26 cellular contexts compared by ENCODE assay signal in the genomic region with DNA sequence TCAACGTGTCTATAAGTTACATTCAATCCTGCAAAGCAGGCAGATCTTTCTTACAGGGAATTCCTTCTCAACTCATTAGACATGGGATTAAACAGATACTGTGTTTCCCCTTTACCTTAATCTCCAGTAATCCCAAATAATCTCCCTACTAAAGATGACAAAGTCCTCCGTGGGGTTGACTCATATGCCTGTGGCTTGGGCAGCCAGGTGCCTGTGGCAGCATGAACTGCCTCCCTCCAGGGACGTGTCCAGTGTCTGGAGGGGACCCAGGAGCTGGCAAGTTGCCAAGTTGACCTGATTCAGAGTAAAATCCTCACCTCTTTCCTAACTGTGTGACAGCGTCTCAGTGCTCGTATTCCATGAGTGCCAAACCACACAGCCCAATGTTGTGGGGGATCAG.
"Had no signal": no experiment of that assay in that cellular context is flagged by ENCODE, and none has a peak within 500 bp of the region (broad histone marks: within the 10 kb centered on the region; RNA-seq: fewer than 3 reads in every experiment).

No MANE protein-coding gene starts in this region.

- H3K4me2 ChIP-seq: smooth muscle cell had no signal

- H3K27ac Mint-ChIP-seq: activated CD4-positive, alpha-beta memory T cell treated with anti-CD3 and anti-CD28 coated beads, Interleukin-2, amount 10 ng/mL, durations not matched to agents 7 days and 5 days; activated CD8-positive, alpha-beta memory T cell treated with anti-CD3 and anti-CD28 coated beads, Interleukin-2, amount 10 ng/mL, durations not matched to agents 7 days and 5 days; activated naive CD4-positive, alpha-beta T cell treated with anti-CD3 and anti-CD28 coated beads, Interleukin-2, amount 50 U/mL, for 24 hours; activated T-helper 1 cell treated with anti-CD3 and anti-CD28 coated beads, Interleukin-12 subunit alpha, Interleukin-12 subunit beta, Interleukin-2, Interleukin-4 antibody, amounts not matched to agents 30 ng/mL and 10 ng/mL and 1 ng/mL, durations not matched to agents 14 hours and 24 hours and 36 hours; nephron progenitor cell; stimulated activated memory B cell treated with anti-CD40 and anti-IgM and Interleukin-4, amounts not matched to agents 10 μg/mL and 1 μg/mL and 100 μg/mL, for 72 hours had no signal

- H3K4me1 ChIP-seq: body of pancreas, lower lobe of right lung had no signal

- ATAC-seq: activated CD8-positive, alpha-beta memory T cell treated with anti-CD3 and anti-CD28 coated beads, Interleukin-2, amount 10 ng/mL, durations not matched to agents 7 days and 5 days; body of pancreas; lower lobe of right lung; mucosa of descending colon; stimulated activated memory B cell treated with anti-CD40 and anti-IgM and Interleukin-4, amounts not matched to agents 10 μg/mL and 1 μg/mL and 100 μg/mL, for 72 hours had no signal

- H3K36me3 ChIP-seq: cardiac muscle cell, lower lobe of right lung, sigmoid colon, transverse colon had no signal

- H3K27me3 ChIP-seq: body of pancreas, cardiac muscle cell, sigmoid colon, transverse colon had no signal

- DNase-seq: activated CD4-positive, alpha-beta memory T cell treated with anti-CD3 and anti-CD28 coated beads, Interleukin-2, amount 10 ng/mL, durations not matched to agents 7 days and 5 days; activated CD4-positive, alpha-beta T cell treated with anti-CD3 and anti-CD28 coated beads for 48 hours; activated CD8-positive, alpha-beta memory T cell treated with anti-CD3 and anti-CD28 coated beads, Interleukin-2, amount 10 ng/mL, durations not matched to agents 7 days and 5 days; activated gamma-delta T cell; activated T-cell treated with anti-CD3 and anti-CD28 coated beads for 4 hours; anterior cingulate cortex; body of pancreas; cortex of kidney; effector CD4-positive, alpha-beta T cell; foreskin fibroblast; kidney; lower lobe of right lung; mesendoderm; mucosa of descending colon; nephron progenitor cell; occipital lobe; sigmoid colon; stimulated activated CD4-positive, alpha-beta T cell treated with anti-CD3 and anti-CD28 coated beads, Interleukin-15, amount 100 ng/mL, for 24 hours; transverse colon had no signal

- H3K9me3 ChIP-seq: body of pancreas, lower lobe of right lung, mucosa of descending colon, sigmoid colon, transverse colon had no signal

- H3K4me3 Mint-ChIP-seq: activated CD4-positive, alpha-beta memory T cell treated with anti-CD3 and anti-CD28 coated beads, Interleukin-2, amount 10 ng/mL, durations not matched to agents 7 days and 5 days; activated CD8-positive, alpha-beta memory T cell treated with anti-CD3 and anti-CD28 coated beads, Interleukin-2, amount 10 ng/mL, durations not matched to agents 7 days and 5 days; activated naive CD4-positive, alpha-beta T cell treated with anti-CD3 and anti-CD28 coated beads, Interleukin-2, amount 50 U/mL, for 24 hours; activated T-helper 1 cell treated with anti-CD3 and anti-CD28 coated beads, Interleukin-12 subunit alpha, Interleukin-12 subunit beta, Interleukin-2, Interleukin-4 antibody, amounts not matched to agents 30 ng/mL and 10 ng/mL and 1 ng/mL, durations not matched to agents 14 hours and 24 hours and 36 hours; nephron progenitor cell; stimulated activated memory B cell treated with anti-CD40 and anti-IgM and Interleukin-4, amounts not matched to agents 10 μg/mL and 1 μg/mL and 100 μg/mL, for 72 hours had no signal

- H3K27ac ChIP-seq: body of pancreas, cardiac muscle cell, lower lobe of right lung, sigmoid colon, transverse colon had no signal

- H3K9me3 Mint-ChIP-seq: activated CD4-positive, alpha-beta memory T cell treated with anti-CD3 and anti-CD28 coated beads, Interleukin-2, amount 10 ng/mL, durations not matched to agents 7 days and 5 days; activated naive CD4-positive, alpha-beta T cell treated with anti-CD3 and anti-CD28 coated beads, Interleukin-2, amount 50 U/mL, for 24 hours; activated T-helper 1 cell treated with anti-CD3 and anti-CD28 coated beads, Interleukin-12 subunit alpha, Interleukin-12 subunit beta, Interleukin-2, Interleukin-4 antibody, amounts not matched to agents 30 ng/mL and 10 ng/mL and 1 ng/mL, durations not matched to agents 14 hours and 24 hours and 36 hours had no signal

- H3K4me3 ChIP-seq: body of pancreas, cardiac muscle cell, lower lobe of right lung, mucosa of descending colon, sigmoid colon, smooth muscle cell, transverse colon had no signal

- H3K36me3 Mint-ChIP-seq: activated CD8-positive, alpha-beta memory T cell treated with anti-CD3 and anti-CD28 coated beads, Interleukin-2, amount 10 ng/mL, durations not matched to agents 7 days and 5 days; activated naive CD4-positive, alpha-beta T cell treated with anti-CD3 and anti-CD28 coated beads, Interleukin-2, amount 50 U/mL, for 24 hours; stimulated activated memory B cell treated with anti-CD40 and anti-IgM and Interleukin-4, amounts not matched to agents 10 μg/mL and 1 μg/mL and 100 μg/mL, for 72 hours had no signal

- H3K4me1 Mint-ChIP-seq: activated CD4-positive, alpha-beta memory T cell treated with anti-CD3 and anti-CD28 coated beads, Interleukin-2, amount 10 ng/mL, durations not matched to agents 7 days and 5 days; activated CD8-positive, alpha-beta memory T cell treated with anti-CD3 and anti-CD28 coated beads, Interleukin-2, amount 10 ng/mL, durations not matched to agents 7 days and 5 days; activated naive CD4-positive, alpha-beta T cell treated with anti-CD3 and anti-CD28 coated beads, Interleukin-2, amount 50 U/mL, for 24 hours; stimulated activated memory B cell treated with anti-CD40 and anti-IgM and Interleukin-4, amounts not matched to agents 10 μg/mL and 1 μg/mL and 100 μg/mL, for 72 hours had no signal

- FAIRE-seq: endometrium, kidney, urothelium cell line had no signal

- H3K27me3 Mint-ChIP-seq: activated naive CD4-positive, alpha-beta T cell treated with anti-CD3 and anti-CD28 coated beads, Interleukin-2, amount 50 U/mL, for 24 hours had no signal
